19 cellular contexts compared by ENCODE assay signal in the genomic region with DNA sequence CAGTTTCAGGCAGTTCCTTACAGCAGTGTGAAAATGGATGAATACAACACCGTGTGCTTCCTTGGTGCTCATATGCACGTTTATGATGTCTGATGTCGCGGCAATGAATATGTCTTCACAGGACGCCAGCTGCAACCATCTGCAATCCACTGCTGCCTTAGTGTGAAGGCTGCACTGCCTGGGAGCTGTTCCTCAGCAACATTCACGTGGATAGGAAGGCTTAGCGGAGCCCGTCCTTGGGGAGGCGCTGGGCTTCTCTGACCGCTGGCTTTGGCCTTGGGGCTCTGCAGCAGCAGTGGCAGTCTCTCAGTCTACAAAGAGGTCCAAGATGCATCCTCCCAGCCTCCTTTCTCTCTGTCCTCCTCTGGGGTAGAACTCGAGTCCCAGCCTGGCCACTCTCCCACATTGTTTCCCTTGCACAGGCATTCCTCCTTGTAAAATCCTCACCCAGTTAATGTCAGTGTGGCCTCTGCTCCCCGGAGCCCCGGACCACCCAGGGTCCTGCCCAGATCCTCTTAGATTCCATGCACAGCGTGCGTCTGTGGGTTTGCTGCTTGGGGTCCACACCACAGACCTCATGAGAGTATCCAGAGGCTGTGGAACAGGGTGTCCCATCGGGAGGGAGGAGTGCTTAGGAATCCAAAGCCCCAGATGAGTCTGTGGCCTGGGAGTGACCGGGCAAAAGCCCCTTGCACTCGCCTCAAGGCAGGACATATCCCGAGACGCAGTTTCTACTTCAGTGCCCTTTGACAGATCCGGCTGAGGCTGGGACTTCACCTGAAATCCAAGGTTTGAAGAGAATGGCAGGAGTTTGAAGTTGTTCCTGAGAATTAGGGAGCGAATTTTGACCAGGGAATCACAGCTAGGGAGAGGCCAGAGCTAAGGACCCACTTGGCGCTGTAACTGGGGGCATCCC.
DNase-seq lines count a peak whose midpoint lies in the region; ATAC-seq and TF ChIP-seq lines count a peak whose summit lies in the region.
"Had no signal": no experiment of that assay in that cellular context is flagged by ENCODE, and none has a peak within 500 bp of the region (broad histone marks: within the 10 kb centered on the region; RNA-seq: fewer than 3 reads in every experiment).

No MANE protein-coding gene starts in this region.

- H3K27me3 Mint-ChIP-seq in GM23338 (ENCODE audit: insufficient read depth, low read depth, poor library complexity): peaks cover 3% of the 10 kb centered on the region
- H3K27me3 Mint-ChIP-seq: dendritic cell treated with granulocyte-macrophage colony-stimulating factor and Interleukin-4, amounts not matched to agents 40 ng/mL and 50 ng/mL, for 4 days had no signal

- no peaks in the 10 kb centered on the region for H3K9me3 ChIP-seq in adipocyte (ENCODE audit: control insufficient read depth, low read length)
- H3K9me3 ChIP-seq in mucosa of descending colon: no peaks in the 10 kb centered on the region
- H3K9me3 ChIP-seq in thoracic aorta: no peaks in the 10 kb centered on the region

- no peak for DNase-seq in GM23338 (ENCODE audit: low spot score)
- no peak for DNase-seq in adipocyte (ENCODE audit: low read depth)
- peak in 2 of 3 donors; percentile 30 to 32 for DNase-seq in mucosa of descending colon
- DNase-seq in thoracic aorta (ENCODE audit: low spot score): no peak
- no peak for DNase-seq in NCI-H748 (lab: John Stamatoyannopoulos, UW; ENCODE audit: unreplicated experiment)
- no peak for DNase-seq in GM10248 (ENCODE audit: extremely low spot score)
- DNase-seq: activated CD8-positive, alpha-beta T cell treated with anti-CD3 and anti-CD28 coated beads, Interleukin-2, amount 10 ng/mL, durations not matched to agents 7 days and 5 days; CD4-positive, alpha-beta memory T cell; DMS153; GDM1; MV-4-11; NCI-H524; spleen; stimulated activated CD4-positive, alpha-beta T cell treated with anti-CD3 and anti-CD28 coated beads, Interleukin-2, amount 100 ng/mL, for 48 hours; stimulated activated naive B cell treated with anti-CD40 and anti-IgM and Interleukin-4, amounts not matched to agents 10 μg/mL and 1 μg/mL and 100 μg/mL, for 72 hours had no signal

- H3K27me3 ChIP-seq in GM23338 (ENCODE audit: insufficient read depth) (no peaks in the 10 kb centered on the region), adipocyte (replicated peaks; ENCODE audit: control insufficient read depth, insufficient read depth, low read length) (no peaks in the 10 kb centered on the region), thoracic aorta (replicated peaks; ENCODE audit: insufficient read depth) (no peaks in the 10 kb centered on the region)

- no peaks in the 10 kb centered on the region for H3K36me3 Mint-ChIP-seq in GM23338 (ENCODE audit: low read depth)
- H3K36me3 Mint-ChIP-seq: CD4-positive, alpha-beta memory T cell; stimulated activated naive B cell treated with anti-CD40 and anti-IgM and Interleukin-4, amounts not matched to agents 10 μg/mL and 1 μg/mL and 100 μg/mL, for 72 hours had no signal

- no peaks in the 10 kb centered on the region for H4K20me1 ChIP-seq in GM23338 (replicated peaks; ENCODE audit: insufficient read depth)

- CTCF ChIA-PET in GM10248 (lab: Yijun Ruan, JAX): no interaction called here

- intact Hi-C loops in mucosa of descending colon (cut with DNase I, micrococcal nuclease): no loop called here

- H3K79me2 ChIP-seq in GM23338 (replicated peaks; ENCODE audit: insufficient read depth): no peaks in the 10 kb centered on the region

- TF ChIP-seq CTCF in GM23338 (conservative IDR thresholded peaks at IDR 0.05; ENCODE audit: low read depth in 2 of 2) (peak in 1 of 2 experiments; percentile 20; a peak in 1 of 4 replicates), mucosa of descending colon (IDR thresholded peaks at IDR 0.05) (no peak), thoracic aorta (IDR thresholded peaks at IDR 0.05) (no peak), GM10248 (IDR thresholded peaks at IDR 0.05; ENCODE audit: control extremely low read depth, extremely low read depth, low read depth, missing control alignments) (no peak)

- no peaks in the 10 kb centered on the region for H3K9me2 ChIP-seq in GM23338 (ENCODE audit: insufficient read depth)

- H2AFZ ChIP-seq in GM23338: no peak overlapping the region

- H3K9me3 Mint-ChIP-seq in GM23338: no peaks in the 10 kb centered on the region; the same call in 2 of the 3 replicates

- H3K4me1 ChIP-seq in GM23338 (ENCODE audit: insufficient read depth) (no peaks in the 10 kb centered on the region), adipocyte (ENCODE audit: control insufficient read depth, insufficient read depth, low read length) (peaks cover 62% of the 10 kb centered on the region), mucosa of descending colon (ENCODE audit: low read depth) (no peaks in the 10 kb centered on the region), thoracic aorta (ENCODE audit: control insufficient read depth in 1 of 2, low read depth in 2 of 2) (peaks cover 9 to 64% of the 10 kb centered on the region in 2 donors)
- H3K4me1 ChIP-seq: spleen had no signal

- no peaks in the 10 kb centered on the region for H3F3A ChIP-seq in GM23338 (replicated peaks; ENCODE audit: low read depth)

- H3K4me3 ChIP-seq in GM23338: no peak overlapping the region
- H3K4me3 ChIP-seq in adipocyte (ENCODE audit: low read length): no peak overlapping the region
- no peak overlapping the region for H3K4me3 ChIP-seq in mucosa of descending colon
- no peak overlapping the region for H3K4me3 ChIP-seq in thoracic aorta
- H3K4me3 ChIP-seq: spleen had no signal

- H3K36me3 ChIP-seq in GM23338 (ENCODE audit: insufficient read depth) (no peaks in the 10 kb centered on the region), adipocyte (ENCODE audit: control insufficient read depth, insufficient read depth, low read length, severe bottlenecking) (no peaks in the 10 kb centered on the region), mucosa of descending colon (ENCODE audit: low read depth) (no peaks in the 10 kb centered on the region), thoracic aorta (no peaks in the 10 kb centered on the region)
- H3K36me3 ChIP-seq: spleen had no signal

- POLR2A ChIA-PET in GM10248 (lab: Yijun Ruan, JAX): no interaction called here

- H3K4me3 Mint-ChIP-seq in GM23338: no peak overlapping the region
- H3K4me3 Mint-ChIP-seq: activated CD8-positive, alpha-beta T cell treated with anti-CD3 and anti-CD28 coated beads, Interleukin-2, amount 10 ng/mL, durations not matched to agents 7 days and 5 days; CD4-positive, alpha-beta memory T cell; dendritic cell treated with granulocyte-macrophage colony-stimulating factor and Interleukin-4, amounts not matched to agents 40 ng/mL and 50 ng/mL, for 4 days; neural crest cell; stimulated activated naive B cell treated with anti-CD40 and anti-IgM and Interleukin-4, amounts not matched to agents 10 μg/mL and 1 μg/mL and 100 μg/mL, for 72 hours had no signal

- ATAC-seq in GM23338 (peak; percentile 41; the same call in 2 of the 3 replicates), mucosa of descending colon (no peak), thoracic aorta (ENCODE audit: insufficient number of reproducible peaks, low FRiP score, low read depth) (no peak), HG03196 (IDR thresholded peaks at IDR 0.05; ENCODE audit: unreplicated experiment) (no peak)
- ATAC-seq: activated CD4-positive, CD25-positive, alpha-beta regulatory T cell treated with anti-CD3 and anti-CD28 coated beads, Interleukin-2, amount 50 U/mL, for 24 hours; activated CD8-positive, alpha-beta T cell treated with anti-CD3 and anti-CD28 coated beads, Interleukin-2, amount 10 ng/mL, durations not matched to agents 7 days and 5 days; stimulated activated naive B cell treated with anti-CD40 and anti-IgM and Interleukin-4, amounts not matched to agents 10 μg/mL and 1 μg/mL and 100 μg/mL, for 72 hours had no signal

- no peak overlapping the region for H3K4me2 ChIP-seq in GM23338

- no peak overlapping the region for H3K27ac Mint-ChIP-seq in GM23338
- H3K27ac Mint-ChIP-seq: activated CD8-positive, alpha-beta T cell treated with anti-CD3 and anti-CD28 coated beads, Interleukin-2, amount 10 ng/mL, durations not matched to agents 7 days and 5 days; CD4-positive, alpha-beta memory T cell; dendritic cell treated with granulocyte-macrophage colony-stimulating factor and Interleukin-4, amounts not matched to agents 40 ng/mL and 50 ng/mL, for 4 days; stimulated activated naive B cell treated with anti-CD40 and anti-IgM and Interleukin-4, amounts not matched to agents 10 μg/mL and 1 μg/mL and 100 μg/mL, for 72 hours had no signal

- peak overlapping the region; percentile 79 for H3K9ac ChIP-seq in adipocyte (ENCODE audit: low read length)

- no peaks in the 10 kb centered on the region for H3K4me1 Mint-ChIP-seq in GM23338
- H3K4me1 Mint-ChIP-seq: CD4-positive, alpha-beta memory T cell; neural crest cell; stimulated activated naive B cell treated with anti-CD40 and anti-IgM and Interleukin-4, amounts not matched to agents 10 μg/mL and 1 μg/mL and 100 μg/mL, for 72 hours had no signal

- H3K27ac ChIP-seq in GM23338 (ENCODE audit: low read depth) (no peak overlapping the region), thoracic aorta (peak overlapping the region; percentile 10 to 86)
- H3K27ac ChIP-seq: spleen had no signal

Comparison
In these comparisons a context has a peak if more than half of its experiments do, and no peak if none do; other contexts are left out.
1. DNase-seq: peak in mucosa of descending colon (2 of 3); none in GM23338 (single experiment), adipocyte (single experiment), thoracic aorta (single experiment), NCI-H748 (single experiment) and GM10248 (single experiment).